10 cellular contexts compared by ENCODE assay signal in the genomic region with DNA sequence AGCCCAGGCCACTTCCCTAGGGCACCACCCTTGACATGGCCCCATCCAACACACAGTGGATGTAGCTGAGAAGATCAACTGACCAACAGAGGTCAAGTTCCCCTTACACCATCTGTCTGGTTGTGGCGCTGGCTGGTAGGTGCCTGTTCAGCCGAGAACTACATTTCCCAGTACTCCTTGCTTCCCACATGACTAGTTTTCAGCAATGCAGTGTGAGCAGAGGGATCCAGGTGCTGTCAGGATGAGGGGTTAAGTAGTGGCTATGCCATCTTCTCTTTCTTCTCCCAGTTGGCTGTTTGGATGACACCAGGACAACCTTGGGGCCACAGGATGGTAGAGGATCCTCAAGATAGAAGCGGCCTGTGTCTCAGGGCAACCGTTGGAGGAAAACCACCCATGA. TPM values are rescaled to one million over a fixed set of nuclear protein-coding genes. Genes with fewer than 3 reads are reported as not detected.
A peak's percentile ranks its signal among the peaks of the same experiment; 100 is the strongest.
DNase-seq lines count a peak whose midpoint lies in the region; TF ChIP-seq lines count a peak whose summit lies in the region.
"Had no signal": no experiment of that assay in that cellular context is flagged by ENCODE, and none has a peak within 500 bp of the region (broad histone marks: within the 10 kb centered on the region; RNA-seq: fewer than 3 reads in every experiment).

No MANE protein-coding gene starts in this region.

- H3K4me1 ChIP-seq in suprapubic skin, result peaks cover 15% of the 10 kb centered on the region

- TF ChIP-seq EP300 in suprapubic skin (IDR thresholded peaks at IDR 0.05), result no peak

- H3K36me3 ChIP-seq in suprapubic skin, result no peaks in the 10 kb centered on the region

- TF ChIP-seq CTCF in fibroblast of mammary gland (conservative IDR thresholded peaks at IDR 0.05; ENCODE audit: control insufficient read depth, insufficient read depth, low read depth, low read length), result no peak
- TF ChIP-seq CTCF in suprapubic skin (IDR thresholded peaks at IDR 0.05), result no peak

- no peaks in the 10 kb centered on the region for H3K27me3 ChIP-seq in suprapubic skin
- H3K27me3 ChIP-seq: hepatocyte had no signal

- no peak overlapping the region for H3K27ac ChIP-seq in suprapubic skin
- H3K27ac ChIP-seq: hepatocyte had no signal

- WGBS in suprapubic skin, result 90% methylated on average over 4 of the region's 4 CpGs

- no peak overlapping the region for H3K4me3 ChIP-seq in fibroblast of mammary gland (ENCODE audit: control insufficient read depth, low read depth, low read length)
- H3K4me3 ChIP-seq in suprapubic skin, result no peak overlapping the region
- H3K4me3 ChIP-seq: hepatocyte had no signal

- H3K9me3 ChIP-seq in suprapubic skin, result no peaks in the 10 kb centered on the region

- TF ChIP-seq POLR2A in suprapubic skin (IDR thresholded peaks at IDR 0.05), result no peak

- peak; percentile 30 for DNase-seq in activated CD8-positive, alpha-beta memory T cell treated with anti-CD3 and anti-CD28 coated beads for 24 hours
- DNase-seq in activated CD8-positive, alpha-beta memory T cell treated with anti-CD3 and anti-CD28 coated beads, Interleukin-2, amount 50 U/mL, for 4 hours, result no peak
- DNase-seq in NCI-H82 treated with DMSO at 0.1 percent for 48 hours (lab: John Stamatoyannopoulos, UW; ENCODE audit: unreplicated experiment), result peak; percentile 5
- DNase-seq in fibroblast of mammary gland (ENCODE audit: low read depth), result peak; percentile 6
- DNase-seq in suprapubic skin (ENCODE audit: low spot score in 2 of 2), result peak; percentile 15 to 54
- no peak for DNase-seq in cerebellar cortex (ENCODE audit: low spot score)
- no peak for DNase-seq in effector CD8-positive, alpha-beta T cell (lab: John Stamatoyannopoulos, UW)
- no peak for DNase-seq in NCI-H1694 (lab: John Stamatoyannopoulos, UW)
- DNase-seq: central memory CD4-positive, alpha-beta T cell had no signal

RNA-seq across cellular contexts. Expression of a gene that starts 48.6 kb away (rescaled TPM):
- 10 to 100 TPM; 29.1 to 42.1 (median 31.3) TPM for total RNA-seq in suprapubic skin

Comparison
In these comparisons a context has a peak if more than half of its experiments do, and no peak if none do; other contexts are left out.
1. DNase-seq: peak in activated CD8-positive, alpha-beta memory T cell treated with anti-CD3 and anti-CD28 coated beads for 24 hours (single experiment), NCI-H82 treated with DMSO at 0.1 percent for 48 hours (single experiment), fibroblast of mammary gland (single experiment) and suprapubic skin (2 of 2); none in activated CD8-positive, alpha-beta memory T cell treated with anti-CD3 and anti-CD28 coated beads, Interleukin-2, amount 50 U/mL, for 4 hours (single experiment), cerebellar cortex (single experiment), effector CD8-positive, alpha-beta T cell (single experiment) and NCI-H1694 (single experiment).